ENCODE assay signal across 9 cellular contexts in genomic region chr7:25895792-25896171, GRCh38.
DNase-seq lines count a peak whose midpoint lies in the region; ATAC-seq and TF ChIP-seq lines count a peak whose summit lies in the region.
"Had no signal": no experiment of that assay in that cellular context is flagged by ENCODE, and none has a peak within 500 bp of the region (broad histone marks: within the 10 kb centered on the region; RNA-seq: fewer than 3 reads in every experiment).

No MANE protein-coding gene starts in this region.

- no peaks in the 10 kb centered on the region for H3K27me3 ChIP-seq in adipocyte (replicated peaks; ENCODE audit: control insufficient read depth, insufficient read depth, low read length)

- H3K9me3 ChIP-seq in adipocyte (ENCODE audit: control insufficient read depth, low read length): no peaks in the 10 kb centered on the region

- ATAC-seq in activated CD8-positive, alpha-beta memory T cell treated with anti-CD3 and anti-CD28 coated beads, Interleukin-2, amount 10 ng/mL, durations not matched to agents 7 days and 5 days: no peak
- ATAC-seq in stimulated activated naive CD8-positive, alpha-beta T cell treated with anti-CD3 and anti-CD28 coated beads, Interleukin-15, amount 100 ng/mL, for 72 hours: peak; percentile 26
- ATAC-seq in GM18505 (IDR thresholded peaks at IDR 0.05; ENCODE audit: unreplicated experiment): no peak

- no peak for TF ChIP-seq POLR2A in GM18505 (IDR thresholded peaks at IDR 0.05; ENCODE audit: borderline replicate concordance, extremely low read depth, insufficient read depth, insufficient read length)

- CTCF ChIA-PET in activated CD8-positive, alpha-beta memory T cell treated with anti-CD3 and anti-CD28 coated beads, Interleukin-2, amount 10 ng/mL, durations not matched to agents 7 days and 5 days (lab: Charles Lee): interaction anchor here (0.6 to 5.9 kb wide), 19 partner anchors 11 to 605 kb away, joined by 3 to 36 read pairs (median 3); no protein-coding TSS in a partner anchor

- H3K9me3 Mint-ChIP-seq in activated CD8-positive, alpha-beta memory T cell treated with anti-CD3 and anti-CD28 coated beads, Interleukin-2, amount 10 ng/mL, durations not matched to agents 7 days and 5 days (ENCODE audit: low read depth): no peaks in the 10 kb centered on the region
- no peaks in the 10 kb centered on the region for H3K9me3 Mint-ChIP-seq in stimulated activated naive CD8-positive, alpha-beta T cell treated with anti-CD3 and anti-CD28 coated beads, Interleukin-15, amount 100 ng/mL, for 72 hours

- H3K4me1 Mint-ChIP-seq in activated CD8-positive, alpha-beta memory T cell treated with anti-CD3 and anti-CD28 coated beads, Interleukin-2, amount 10 ng/mL, durations not matched to agents 7 days and 5 days: peaks cover 30% of the 10 kb centered on the region
- H3K4me1 Mint-ChIP-seq in stimulated activated naive CD8-positive, alpha-beta T cell treated with anti-CD3 and anti-CD28 coated beads, Interleukin-15, amount 100 ng/mL, for 72 hours: peaks cover 41% of the 10 kb centered on the region

- peak overlapping the region; percentile 34 for H3K4me3 Mint-ChIP-seq in activated CD8-positive, alpha-beta memory T cell treated with anti-CD3 and anti-CD28 coated beads, Interleukin-2, amount 10 ng/mL, durations not matched to agents 7 days and 5 days
- H3K4me3 Mint-ChIP-seq in stimulated activated naive CD8-positive, alpha-beta T cell treated with anti-CD3 and anti-CD28 coated beads, Interleukin-15, amount 100 ng/mL, for 72 hours: peak overlapping the region; percentile 70 to 74

- H3K4me1 ChIP-seq in adipocyte (ENCODE audit: control insufficient read depth, insufficient read depth, low read length): peaks cover 29% of the 10 kb centered on the region

- peak overlapping the region; percentile 74 for H3K4me3 ChIP-seq in adipocyte (ENCODE audit: low read length)

- no peaks in the 10 kb centered on the region for H3K36me3 ChIP-seq in adipocyte (ENCODE audit: control insufficient read depth, insufficient read depth, low read length, severe bottlenecking)

- no peak overlapping the region for H3K9ac ChIP-seq in adipocyte (ENCODE audit: low read length)

- peaks cover 2% of the 10 kb centered on the region for H3K36me3 Mint-ChIP-seq in activated CD8-positive, alpha-beta memory T cell treated with anti-CD3 and anti-CD28 coated beads, Interleukin-2, amount 10 ng/mL, durations not matched to agents 7 days and 5 days

- DNase-seq in activated CD8-positive, alpha-beta memory T cell treated with anti-CD3 and anti-CD28 coated beads, Interleukin-2, amount 10 ng/mL, durations not matched to agents 7 days and 5 days: no peak
- no peak for DNase-seq in activated CD8-positive, alpha-beta memory T cell treated with anti-CD3 and anti-CD28 coated beads, Interleukin-2, amount 50 U/mL, for 4 hours
- DNase-seq in adipocyte (ENCODE audit: low read depth) (no peak), left kidney (ENCODE audit: low read depth, low spot score) (peak; percentile 34), NOMO-1 (lab: John Stamatoyannopoulos, UW; ENCODE audit: unreplicated experiment in 2 of 2) (no peak)
- no peak for DNase-seq in stimulated activated naive CD8-positive, alpha-beta T cell treated with anti-CD3 and anti-CD28 coated beads, Interleukin-15, amount 100 ng/mL, for 72 hours
- no peak for DNase-seq in effector CD4-positive, alpha-beta T cell
- DNase-seq: NCI-H1417 treated with DMSO at 0.1 percent for 48 hours had no signal

- H3K27ac Mint-ChIP-seq in activated CD8-positive, alpha-beta memory T cell treated with anti-CD3 and anti-CD28 coated beads, Interleukin-2, amount 10 ng/mL, durations not matched to agents 7 days and 5 days: no peak overlapping the region
- H3K27ac Mint-ChIP-seq in stimulated activated naive CD8-positive, alpha-beta T cell treated with anti-CD3 and anti-CD28 coated beads, Interleukin-15, amount 100 ng/mL, for 72 hours: no peak overlapping the region

- peaks cover 25% of the 10 kb centered on the region for H3K27me3 Mint-ChIP-seq in activated CD8-positive, alpha-beta memory T cell treated with anti-CD3 and anti-CD28 coated beads, Interleukin-2, amount 10 ng/mL, durations not matched to agents 7 days and 5 days
- H3K27me3 Mint-ChIP-seq in stimulated activated naive CD8-positive, alpha-beta T cell treated with anti-CD3 and anti-CD28 coated beads, Interleukin-15, amount 100 ng/mL, for 72 hours: peaks cover 19% of the 10 kb centered on the region
